In the genomic region with DNA sequence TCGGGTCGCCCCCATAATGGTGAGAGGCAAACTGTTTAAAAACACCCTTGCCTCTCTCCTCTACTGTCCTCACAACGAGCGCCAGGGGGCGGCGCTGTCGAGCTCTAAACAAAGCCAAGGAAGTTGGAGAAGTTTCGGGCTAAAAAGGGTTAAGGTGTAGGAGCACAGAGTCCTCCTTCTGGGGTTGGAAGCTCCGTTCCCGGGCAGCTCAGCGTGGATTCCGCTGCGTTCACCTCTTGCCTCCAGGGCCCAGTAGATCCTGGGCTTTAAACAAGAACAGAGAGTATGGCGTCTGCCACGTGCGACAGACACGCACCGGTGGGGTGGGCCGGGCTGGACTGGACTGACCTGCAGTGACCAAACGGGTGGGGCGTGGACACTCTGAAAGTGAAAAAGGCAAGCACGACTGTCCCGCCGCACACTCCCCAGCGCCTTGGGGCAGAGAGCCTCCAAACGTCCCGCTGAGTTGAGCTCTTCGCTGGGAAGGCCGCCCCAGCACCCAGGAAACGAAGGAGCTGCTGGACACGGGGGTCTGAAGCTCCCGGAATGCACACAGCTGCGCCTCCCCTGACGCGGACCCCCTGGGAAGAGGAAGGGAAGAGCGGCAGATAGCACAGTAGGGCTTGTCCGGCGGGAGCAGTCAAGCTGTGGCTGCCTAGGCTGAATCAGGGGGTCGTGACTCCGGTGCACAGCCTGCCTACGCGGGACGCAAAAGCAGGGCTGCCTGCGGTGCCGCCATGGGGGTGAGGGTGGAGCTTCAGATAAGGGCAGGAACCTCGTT, we compare ENCODE assay signal across 9 cellular contexts. TPM values are rescaled to one million over a fixed set of nuclear protein-coding genes. Genes with fewer than 3 reads are reported as not detected.
DNase-seq lines count a peak whose midpoint lies in the region; ATAC-seq, FAIRE-seq and TF ChIP-seq lines count a peak whose summit lies in the region.
"Had no signal": no experiment of that assay in that cellular context is flagged by ENCODE, and none has a peak within 500 bp of the region (broad histone marks: within the 10 kb centered on the region; RNA-seq: fewer than 3 reads in every experiment).

No MANE protein-coding gene starts in this region.

- H4K20me1 ChIP-seq in PC-9 (ENCODE audit: insufficient read depth) (no peaks in the 10 kb centered on the region), HepG2 (ENCODE audit: insufficient read depth, low read length) (no peaks in the 10 kb centered on the region)

- H3K9me3 ChIP-seq in PC-9 (ENCODE audit: insufficient read depth, low read depth) = no peaks in the 10 kb centered on the region
- no peaks in the 10 kb centered on the region for H3K9me3 ChIP-seq in HepG2 (ENCODE audit: low read length)
- no peaks in the 10 kb centered on the region for H3K9me3 ChIP-seq in SJCRH30 (replicated peaks)

- no peaks in the 10 kb centered on the region for H3K27me3 ChIP-seq in PC-9 (ENCODE audit: insufficient read depth, low read depth)
- H3K27me3 ChIP-seq in dorsolateral prefrontal cortex = peaks cover 0 to 59% (median 46%) of the 10 kb centered on the region in 45 donors
- H3K27me3 ChIP-seq in HepG2 (ENCODE audit: control insufficient read depth in 1 of 2, insufficient read depth in 2 of 2, low read length in 2 of 2) = peaks cover 3 to 28% of the 10 kb centered on the region in 2 experiments; a peak in 4 of 5 replicates
- H3K27me3 ChIP-seq in SJCRH30 = no peaks in the 10 kb centered on the region

- no peaks in the 10 kb centered on the region for H3K9me3 Mint-ChIP-seq in stimulated activated naive CD8-positive, alpha-beta T cell treated with anti-CD3 and anti-CD28 coated beads, Interleukin-15, amount 100 ng/mL, for 72 hours

- H3K4me3 Mint-ChIP-seq in stimulated activated naive CD8-positive, alpha-beta T cell treated with anti-CD3 and anti-CD28 coated beads, Interleukin-15, amount 100 ng/mL, for 72 hours = peak overlapping the region in 1 of 2 donors; percentile 12

- H3K27me3 Mint-ChIP-seq in stimulated activated naive CD8-positive, alpha-beta T cell treated with anti-CD3 and anti-CD28 coated beads, Interleukin-15, amount 100 ng/mL, for 72 hours = peaks cover 74% of the 10 kb centered on the region

- TF ChIP-seq POLR2A in HepG2 (IDR thresholded peaks at IDR 0.05; ENCODE audit: insufficient read depth in 1 of 2, low read depth in 2 of 2, low read length in 2 of 2) = no peak

- H3K4me3 ChIP-seq in PC-9 (peak overlapping the region; percentile 75), dorsolateral prefrontal cortex (peak overlapping the region; percentile 23 to 75 (median 52)), HepG2 (replicated peaks in 1 of 3; ENCODE audit: insufficient read depth in 1 of 3, low read depth in 2 of 3, low read length in 3 of 3) (no peak overlapping the region), SJCRH30 (no peak overlapping the region)

- BruUV-seq in PC-9 (replicated peaks; lab: Mats Ljungman, UMichigan) (TSS peak; percentile 27), HepG2 (replicated peaks; lab: Mats Ljungman, UMichigan) (no TSS peak)

- in situ Hi-C loops in HepG2 (cut with HindIII; ENCODE audit: extremely low pct_ligation_motif_present, low pct_unique_long_range_greater_than_20kb) = no loop called here

- no peak for FAIRE-seq in HepG2 (lab: Jason Lieb, UNC)
- FAIRE-seq: G401.6 had no signal

- CTCF ChIA-PET in PC-9 (lab: Charles Lee) (interaction anchor here (0.6 to 1.4 kb wide), 5 partner anchors 96 to 193 kb away, joined by 3 to 6 read pairs (median 4); no protein-coding TSS in a partner anchor), HepG2 (lab: Yijun Ruan, JAX; ENCODE audit: low intra/inter-chr PET ratio, low total read pairs) (no interaction called here)

- H3K79me2 ChIP-seq in PC-9 (ENCODE audit: low read depth) = peaks cover 30% of the 10 kb centered on the region
- no peaks in the 10 kb centered on the region for H3K79me2 ChIP-seq in HepG2 (ENCODE audit: insufficient read depth, low read length)

- H3K36me3 ChIP-seq in PC-9 (ENCODE audit: low read depth) (no peaks in the 10 kb centered on the region), HepG2 (replicated peaks in 1 of 2; ENCODE audit: control insufficient read depth in 1 of 2, insufficient read depth in 2 of 2, low read length in 2 of 2) (no peaks in the 10 kb centered on the region), SJCRH30 (no peaks in the 10 kb centered on the region)

- ATAC-seq in HepG2 (peak; percentile 17; the same call in 2 of the 3 replicates), GM21737 (IDR thresholded peaks at IDR 0.05; ENCODE audit: unreplicated experiment) (no peak)
- no peak for ATAC-seq in stimulated activated naive CD8-positive, alpha-beta T cell treated with anti-CD3 and anti-CD28 coated beads, Interleukin-15, amount 100 ng/mL, for 72 hours

- 40% methylated on average over 46 of the region's 46 CpGs for WGBS in HepG2 (ENCODE audit: low lambda C conversion rate)

- POLR2A ChIA-PET in PC-9 (lab: Charles Lee; ENCODE audit: unreplicated experiment) (interaction anchor here (0.5 to 0.6 kb wide), 2 partner anchors 283 to 299 kb away, joined by 4 to 8 read pairs; no protein-coding TSS in a partner anchor), HepG2 (lab: Yijun Ruan, JAX) (no interaction called here)

- H3K4me2 ChIP-seq in PC-9 = peak overlapping the region; percentile 93
- H3K4me2 ChIP-seq in HepG2 (ENCODE audit: low read depth, low read length) = no peak overlapping the region

- H3K27ac ChIP-seq in PC-9 = peak overlapping the region; percentile 97
- peak overlapping the region in 24 of 59 donors; percentile 21 to 83 (median 64) for H3K27ac ChIP-seq in dorsolateral prefrontal cortex
- H3K27ac ChIP-seq in HepG2 (ENCODE audit: extremely low read length, insufficient read depth, low read length) = no peak overlapping the region
- no peak overlapping the region for H3K27ac ChIP-seq in SJCRH30

- H3K4me1 ChIP-seq in PC-9 (replicated peaks; ENCODE audit: insufficient read depth) (peaks cover 22% of the 10 kb centered on the region), HepG2 (ENCODE audit: insufficient read depth, low read length) (no peaks in the 10 kb centered on the region), SJCRH30 (no peaks in the 10 kb centered on the region)

- intact Hi-C loops in PC-9 (cut with micrococcal nuclease; ENCODE audit: unreplicated experiment) = loop anchor here (1.0 to 5.0 kb wide), 4 partner anchors 150 to 360 kb away; no protein-coding TSS in a partner anchor
- intact Hi-C loops in dorsolateral prefrontal cortex (cut with DNase I) = loop anchor here in 1 of 2 donors (10.0 kb wide), 1 partner anchor 184 kb away; no protein-coding TSS in a partner anchor
- intact Hi-C loops in HepG2 (cut with micrococcal nuclease; ENCODE audit: unreplicated experiment) = no loop called here

- H3K9me2 ChIP-seq in PC-9 (ENCODE audit: insufficient read depth) = no peaks in the 10 kb centered on the region

- peaks cover 7% of the 10 kb centered on the region for H3K4me1 Mint-ChIP-seq in stimulated activated naive CD8-positive, alpha-beta T cell treated with anti-CD3 and anti-CD28 coated beads, Interleukin-15, amount 100 ng/mL, for 72 hours

- TF ChIP-seq EP300 in HepG2 (IDR thresholded peaks at IDR 0.05; ENCODE audit: low read depth in 2 of 2, low read length in 2 of 2) (no peak), HepG2 (CRISPR knock-in tag; IDR thresholded peaks at IDR 0.05; ENCODE audit: borderline replicate concordance) (no peak)

- peak; percentile 89 for TF ChIP-seq CTCF in PC-9 (conservative IDR thresholded peaks at IDR 0.05)
- TF ChIP-seq CTCF in dorsolateral prefrontal cortex (IDR thresholded peaks at IDR 0.05 in 54 of 56, conservative IDR thresholded peaks at IDR 0.05 in 2 of 56; ENCODE audit: low read depth in 1 of 56, partially characterized antibody in 56 of 56) = peak in 55 of 56 donors; percentile 25 to 73 (median 56)
- TF ChIP-seq CTCF in HepG2 (CRISPR knock-in tag; IDR thresholded peaks at IDR 0.05) = peak; percentile 42

- peak; percentile 25; the same call in 1 of the 2 replicates for TF ChIP-seq RAD21 in HepG2 (CRISPR knock-in tag; IDR thresholded peaks at IDR 0.05)

- H3K9ac ChIP-seq in HepG2 (ENCODE audit: insufficient read depth, low read depth, low read length) = no peak overlapping the region

- no peak overlapping the region for H3K27ac Mint-ChIP-seq in stimulated activated naive CD8-positive, alpha-beta T cell treated with anti-CD3 and anti-CD28 coated beads, Interleukin-15, amount 100 ng/mL, for 72 hours

- peak; percentile 71 for DNase-seq in activated CD4-positive, alpha-beta T cell treated with anti-CD3 and anti-CD28 coated beads for 48 hours
- no peak for DNase-seq in activated CD4-positive, alpha-beta T cell treated with anti-CD3 and anti-CD28 coated beads for 1 hour
- DNase-seq in PC-9 (peak; percentile 73 to 82), dorsolateral prefrontal cortex (peak in 2 of 10 donors; percentile 50 to 60), HepG2 (ENCODE audit: low spot score) (no peak), SJCRH30 (no peak)
- peak; percentile 18 to 20 for DNase-seq in stimulated activated naive CD8-positive, alpha-beta T cell treated with anti-CD3 and anti-CD28 coated beads, Interleukin-15, amount 100 ng/mL, for 72 hours

- peaks cover 23% of the 10 kb centered on the region for H3F3A ChIP-seq in PC-9 (ENCODE audit: insufficient read depth, low read depth)

- peak overlapping the region; percentile 84 for H2AFZ ChIP-seq in PC-9
- no peak overlapping the region for H2AFZ ChIP-seq in HepG2 (ENCODE audit: low read length)

RNA-seq across cellular contexts. Expression of gene THBD, which starts 1.6 kb away (rescaled TPM):
- total RNA-seq in PC-9 (2021) (1.7 and 3.0 TPM in 2 replicates), dorsolateral prefrontal cortex (10 to 100 TPM in 2 of 120 experiments, 1 to 10 TPM in 102, under 1 TPM in 16; 0.45 to 13.3 (median 2.0) TPM), HepG2 (2016; rRNA removed; fragmentation: Illumina TruSeq; extraction: Trizol) (not detected in 2 replicates)
- total RNA-seq in HepG2 (2016; cell fraction: cytosol; rRNA removed; fragmentation: Illumina TruSeq; extraction: Trizol; ENCODE audit: low read depth) = not detected in 2 replicates
- total RNA-seq in HepG2 (2016; cell fraction: insoluble cytoplasmic fraction; rRNA removed; fragmentation: Illumina TruSeq; extraction: Trizol) = not detected in 2 replicates
- total RNA-seq in HepG2 (2016; cell fraction: membrane; rRNA removed; fragmentation: Illumina TruSeq; extraction: Trizol) = not detected in 2 replicates
- not detected in 2 replicates for total RNA-seq in HepG2 (2016; cell fraction: nucleus; rRNA removed; fragmentation: Illumina TruSeq; extraction: Trizol)
- polyA plus RNA-seq in HepG2 (2011; rRNA removed) = 0.03 TPM in 1 of 2 replicates, not detected in the other
- not detected in 2 replicates for polyA plus RNA-seq in HepG2 (2011; cell fraction: cytosol; rRNA removed)
- not detected in 2 replicates for polyA plus RNA-seq in HepG2 (2011; cell fraction: nucleus; rRNA removed)
- not detected in 2 replicates for polyA plus RNA-seq in HepG2 (2012)
- polyA plus RNA-seq in HepG2 (2016; cell fraction: cytosol; fragmentation: Illumina TruSeq; extraction: Trizol; ENCODE audit: low read depth) = not detected in 2 replicates
- not detected in 2 replicates for polyA plus RNA-seq in HepG2 (2016; cell fraction: insoluble cytoplasmic fraction; fragmentation: Illumina TruSeq; extraction: Trizol; ENCODE audit: low read depth)
- not detected in 2 replicates for polyA plus RNA-seq in HepG2 (2016; cell fraction: membrane; fragmentation: Illumina TruSeq; extraction: Trizol; ENCODE audit: low read depth)
- polyA plus RNA-seq in HepG2 (2016; cell fraction: nucleus; fragmentation: Illumina TruSeq; extraction: Trizol; ENCODE audit: insufficient read depth, low read depth) = not detected in 2 replicates
- polyA minus RNA-seq in HepG2 (2011; rRNA and poly(A)+ RNA removed; ENCODE audit: low replicate concordance) = 0.12 TPM in 1 of 2 replicates, not detected in the other
- polyA minus RNA-seq in HepG2 (2011; cell fraction: cytosol; rRNA and poly(A)+ RNA removed) = not detected in 2 replicates
- not detected in 2 replicates for polyA minus RNA-seq in HepG2 (2011; cell fraction: nucleus; rRNA and poly(A)+ RNA removed)
- total RNA-seq in SJCRH30 (2014; rRNA removed; shearing (Covaris generic)) = 0.03 TPM in 1 of 2 replicates, not detected in the other

RNA-seq across cellular contexts. Expression of gene SSTR4, which starts 15.9 kb away (rescaled TPM):
- total RNA-seq in PC-9 (2021) = not detected in 2 replicates
- total RNA-seq in dorsolateral prefrontal cortex = 1 to 10 TPM in 60 of 120 experiments, under 1 TPM in 52, not detected in 8; 0.32 to 3.3 (median 1.1) TPM
- not detected in 2 replicates for total RNA-seq in HepG2 (2016; rRNA removed; fragmentation: Illumina TruSeq; extraction: Trizol)
- not detected in 2 replicates for total RNA-seq in HepG2 (2016; cell fraction: cytosol; rRNA removed; fragmentation: Illumina TruSeq; extraction: Trizol; ENCODE audit: low read depth)
- total RNA-seq in HepG2 (2016; cell fraction: insoluble cytoplasmic fraction; rRNA removed; fragmentation: Illumina TruSeq; extraction: Trizol) = not detected in 2 replicates
- total RNA-seq in HepG2 (2016; cell fraction: membrane; rRNA removed; fragmentation: Illumina TruSeq; extraction: Trizol) = not detected in 2 replicates
- total RNA-seq in HepG2 (2016; cell fraction: nucleus; rRNA removed; fragmentation: Illumina TruSeq; extraction: Trizol) = not detected in 2 replicates
- not detected in 2 replicates for polyA plus RNA-seq in HepG2 (2011; rRNA removed)
- polyA plus RNA-seq in HepG2 (2011; cell fraction: cytosol; rRNA removed) = not detected in 2 replicates
- polyA plus RNA-seq in HepG2 (2011; cell fraction: nucleus; rRNA removed) = not detected in 2 replicates
- not detected in 2 replicates for polyA plus RNA-seq in HepG2 (2012)
- not detected in 2 replicates for polyA plus RNA-seq in HepG2 (2016; cell fraction: cytosol; fragmentation: Illumina TruSeq; extraction: Trizol; ENCODE audit: low read depth)
- polyA plus RNA-seq in HepG2 (2016; cell fraction: insoluble cytoplasmic fraction; fragmentation: Illumina TruSeq; extraction: Trizol; ENCODE audit: low read depth) = not detected in 2 replicates
- not detected in 2 replicates for polyA plus RNA-seq in HepG2 (2016; cell fraction: membrane; fragmentation: Illumina TruSeq; extraction: Trizol; ENCODE audit: low read depth)
- not detected in 2 replicates for polyA plus RNA-seq in HepG2 (2016; cell fraction: nucleus; fragmentation: Illumina TruSeq; extraction: Trizol; ENCODE audit: insufficient read depth, low read depth)
- polyA minus RNA-seq in HepG2 (2011; rRNA and poly(A)+ RNA removed; ENCODE audit: low replicate concordance) = not detected in 2 replicates
- not detected in 2 replicates for polyA minus RNA-seq in HepG2 (2011; cell fraction: cytosol; rRNA and poly(A)+ RNA removed)
- not detected in 2 replicates for polyA minus RNA-seq in HepG2 (2011; cell fraction: nucleus; rRNA and poly(A)+ RNA removed)
- not detected in 2 replicates for total RNA-seq in SJCRH30 (2014; rRNA removed; shearing (Covaris generic))

RNA-seq across cellular contexts. Expression of gene CD93, which starts 35.1 kb away (rescaled TPM):
- total RNA-seq in PC-9 (2021) (0.07 TPM in 1 of 2 replicates, not detected in the other), dorsolateral prefrontal cortex (10 to 100 TPM in 23 of 120 experiments, 1 to 10 TPM in 97; 1.1 to 24.6 (median 4.9) TPM), HepG2 (2016; rRNA removed; fragmentation: Illumina TruSeq; extraction: Trizol) (not detected in 2 replicates)
- not detected in 2 replicates for total RNA-seq in HepG2 (2016; cell fraction: cytosol; rRNA removed; fragmentation: Illumina TruSeq; extraction: Trizol; ENCODE audit: low read depth)
- total RNA-seq in HepG2 (2016; cell fraction: insoluble cytoplasmic fraction; rRNA removed; fragmentation: Illumina TruSeq; extraction: Trizol) = not detected in 2 replicates
- total RNA-seq in HepG2 (2016; cell fraction: membrane; rRNA removed; fragmentation: Illumina TruSeq; extraction: Trizol) = not detected in 2 replicates
- total RNA-seq in HepG2 (2016; cell fraction: nucleus; rRNA removed; fragmentation: Illumina TruSeq; extraction: Trizol) = not detected in 2 replicates
- polyA plus RNA-seq in HepG2 (2011; rRNA removed) = not detected in 2 replicates
- 0.01 TPM in 2 replicates for polyA plus RNA-seq in HepG2 (2011; cell fraction: cytosol; rRNA removed)
- polyA plus RNA-seq in HepG2 (2011; cell fraction: nucleus; rRNA removed) = not detected in 2 replicates
- not detected in 2 replicates for polyA plus RNA-seq in HepG2 (2012)
- not detected in 2 replicates for polyA plus RNA-seq in HepG2 (2016; cell fraction: cytosol; fragmentation: Illumina TruSeq; extraction: Trizol; ENCODE audit: low read depth)
- polyA plus RNA-seq in HepG2 (2016; cell fraction: insoluble cytoplasmic fraction; fragmentation: Illumina TruSeq; extraction: Trizol; ENCODE audit: low read depth) = not detected in 2 replicates
- polyA plus RNA-seq in HepG2 (2016; cell fraction: membrane; fragmentation: Illumina TruSeq; extraction: Trizol; ENCODE audit: low read depth) = not detected in 2 replicates
- polyA plus RNA-seq in HepG2 (2016; cell fraction: nucleus; fragmentation: Illumina TruSeq; extraction: Trizol; ENCODE audit: insufficient read depth, low read depth) = not detected in 2 replicates
- not detected in 2 replicates for polyA minus RNA-seq in HepG2 (2011; rRNA and poly(A)+ RNA removed; ENCODE audit: low replicate concordance)
- polyA minus RNA-seq in HepG2 (2011; cell fraction: cytosol; rRNA and poly(A)+ RNA removed) = not detected in 2 replicates
- polyA minus RNA-seq in HepG2 (2011; cell fraction: nucleus; rRNA and poly(A)+ RNA removed) = not detected in 2 replicates
- not detected in 2 replicates for total RNA-seq in SJCRH30 (2014; rRNA removed; shearing (Covaris generic))

Comparison
In these comparisons a context has a peak if more than half of its experiments do, and no peak if none do; other contexts are left out.
1. DNase-seq: peak in activated CD4-positive, alpha-beta T cell treated with anti-CD3 and anti-CD28 coated beads for 48 hours (single experiment), PC-9 (2 of 2) and stimulated activated naive CD8-positive, alpha-beta T cell treated with anti-CD3 and anti-CD28 coated beads, Interleukin-15, amount 100 ng/mL, for 72 hours (2 of 2); none in activated CD4-positive, alpha-beta T cell treated with anti-CD3 and anti-CD28 coated beads for 1 hour (single experiment), HepG2 (single experiment) and SJCRH30 (0 of 2).
2. H3K4me3 ChIP-seq: peak in PC-9 (single experiment) and dorsolateral prefrontal cortex (59 of 59); none in HepG2 (0 of 3) and SJCRH30 (single experiment).
3. Peak in every context shown above with its lines, with median percentiles within 50 percentile points of each other: CTCF ChIP-seq.